Comparison of ENCODE assay signal across 1 cellular context in the genomic region with DNA sequence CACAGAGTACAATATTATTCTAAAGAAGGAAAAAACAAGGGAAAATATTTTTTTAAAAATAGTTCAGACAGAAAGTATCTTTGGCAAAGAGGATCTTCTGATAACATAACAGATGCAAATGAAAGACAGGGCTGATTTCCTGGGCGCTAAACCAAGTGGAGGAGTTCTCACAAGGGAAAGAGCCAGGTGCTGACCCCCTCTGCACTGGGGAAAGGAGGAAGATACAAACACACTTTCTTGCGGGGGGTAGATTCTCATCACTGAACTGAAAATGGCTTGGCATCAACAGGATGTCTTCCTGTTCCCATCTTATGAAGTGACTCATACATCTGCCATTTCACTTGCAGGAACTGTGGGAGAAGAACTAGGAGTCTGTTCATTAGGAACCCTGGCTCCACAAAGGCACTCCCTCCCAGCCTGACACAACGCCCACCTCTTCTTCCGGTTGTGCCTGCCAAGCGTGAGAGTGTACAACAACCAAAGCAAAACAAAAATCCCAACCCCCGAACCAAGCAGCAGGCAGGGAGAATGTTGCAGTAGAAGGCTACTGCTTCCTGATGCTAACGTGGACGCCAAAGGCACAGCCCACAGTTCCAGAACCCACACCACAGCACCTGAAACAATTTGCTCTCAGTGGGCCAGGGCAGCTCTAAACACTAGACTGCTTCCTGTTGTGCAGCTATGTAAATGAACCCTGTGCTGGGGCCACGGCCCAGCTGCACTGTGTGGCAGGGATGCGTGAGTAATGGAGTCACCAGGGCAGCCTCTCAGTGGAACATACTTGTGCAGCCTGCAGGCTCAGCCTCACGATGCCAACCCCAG.
TF ChIP-seq lines count a peak whose summit lies in the region.

No MANE protein-coding gene starts in this region.

TF ChIP-seq in K562, 482 proteins besides CTCF, POLR2A, EP300 and RAD21 (continued from another document and continues in another):
- TF ChIP-seq, protein P1, sequence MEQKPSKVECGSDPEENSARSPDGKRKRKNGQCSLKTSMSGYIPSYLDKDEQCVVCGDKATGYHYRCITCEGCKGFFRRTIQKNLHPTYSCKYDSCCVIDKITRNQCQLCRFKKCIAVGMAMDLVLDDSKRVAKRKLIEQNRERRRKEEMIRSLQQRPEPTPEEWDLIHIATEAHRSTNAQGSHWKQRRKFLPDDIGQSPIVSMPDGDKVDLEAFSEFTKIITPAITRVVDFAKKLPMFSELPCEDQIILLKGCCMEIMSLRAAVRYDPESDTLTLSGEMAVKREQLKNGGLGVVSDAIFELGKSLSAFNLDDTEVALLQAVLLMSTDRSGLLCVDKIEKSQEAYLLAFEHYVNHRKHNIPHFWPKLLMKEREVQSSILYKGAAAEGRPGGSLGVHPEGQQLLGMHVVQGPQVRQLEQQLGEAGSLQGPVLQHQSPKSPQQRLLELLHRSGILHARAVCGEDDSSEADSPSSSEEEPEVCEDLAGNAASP (IDR thresholded peaks at IDR 0.05), result no peak
- no peak for TF ChIP-seq C11orf30 (IDR thresholded peaks at IDR 0.05; ENCODE audit: low read depth)
- TF ChIP-seq, protein P2, sequence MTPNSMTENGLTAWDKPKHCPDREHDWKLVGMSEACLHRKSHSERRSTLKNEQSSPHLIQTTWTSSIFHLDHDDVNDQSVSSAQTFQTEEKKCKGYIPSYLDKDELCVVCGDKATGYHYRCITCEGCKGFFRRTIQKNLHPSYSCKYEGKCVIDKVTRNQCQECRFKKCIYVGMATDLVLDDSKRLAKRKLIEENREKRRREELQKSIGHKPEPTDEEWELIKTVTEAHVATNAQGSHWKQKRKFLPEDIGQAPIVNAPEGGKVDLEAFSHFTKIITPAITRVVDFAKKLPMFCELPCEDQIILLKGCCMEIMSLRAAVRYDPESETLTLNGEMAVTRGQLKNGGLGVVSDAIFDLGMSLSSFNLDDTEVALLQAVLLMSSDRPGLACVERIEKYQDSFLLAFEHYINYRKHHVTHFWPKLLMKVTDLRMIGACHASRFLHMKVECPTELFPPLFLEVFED (CRISPR knock-in tag; conservative IDR thresholded peaks at IDR 0.05), result no peak
- TF ChIP-seq SRF (CRISPR knock-in tag; IDR thresholded peaks at IDR 0.05), result no peak
- no peak for TF ChIP-seq ZNF311 (CRISPR knock-in tag; IDR thresholded peaks at IDR 0.05)
- TF ChIP-seq ATF1 (CRISPR knock-in tag; IDR thresholded peaks at IDR 0.05), result no peak
- TF ChIP-seq ATF1 (tag; IDR thresholded peaks at IDR 0.05), result no peak
- TF ChIP-seq KAT2B (IDR thresholded peaks at IDR 0.05; ENCODE audit: low read depth, low read length), result no peak
- no peak for TF ChIP-seq PTBP1 (IDR thresholded peaks at IDR 0.05; ENCODE audit: low read depth, low read length)
- no peak for TF ChIP-seq ZNF134 (CRISPR knock-in tag; conservative IDR thresholded peaks at IDR 0.05)
- no peak for TF ChIP-seq POLR3A (IDR thresholded peaks at IDR 0.05; ENCODE audit: borderline replicate concordance, extremely low read depth, insufficient read depth, insufficient read length)
- TF ChIP-seq GABPA (tag; conservative IDR thresholded peaks at IDR 0.05; ENCODE audit: low read depth), result peak; percentile 51
- TF ChIP-seq NR2C2 (CRISPR knock-in tag; IDR thresholded peaks at IDR 0.05), result no peak
- no peak for TF ChIP-seq NR2C2 (tag; IDR thresholded peaks at IDR 0.05)
- no peak for TF ChIP-seq ZNF175 (CRISPR knock-in tag; IDR thresholded peaks at IDR 0.05; ENCODE audit: low read depth)
- TF ChIP-seq, protein P3, sequence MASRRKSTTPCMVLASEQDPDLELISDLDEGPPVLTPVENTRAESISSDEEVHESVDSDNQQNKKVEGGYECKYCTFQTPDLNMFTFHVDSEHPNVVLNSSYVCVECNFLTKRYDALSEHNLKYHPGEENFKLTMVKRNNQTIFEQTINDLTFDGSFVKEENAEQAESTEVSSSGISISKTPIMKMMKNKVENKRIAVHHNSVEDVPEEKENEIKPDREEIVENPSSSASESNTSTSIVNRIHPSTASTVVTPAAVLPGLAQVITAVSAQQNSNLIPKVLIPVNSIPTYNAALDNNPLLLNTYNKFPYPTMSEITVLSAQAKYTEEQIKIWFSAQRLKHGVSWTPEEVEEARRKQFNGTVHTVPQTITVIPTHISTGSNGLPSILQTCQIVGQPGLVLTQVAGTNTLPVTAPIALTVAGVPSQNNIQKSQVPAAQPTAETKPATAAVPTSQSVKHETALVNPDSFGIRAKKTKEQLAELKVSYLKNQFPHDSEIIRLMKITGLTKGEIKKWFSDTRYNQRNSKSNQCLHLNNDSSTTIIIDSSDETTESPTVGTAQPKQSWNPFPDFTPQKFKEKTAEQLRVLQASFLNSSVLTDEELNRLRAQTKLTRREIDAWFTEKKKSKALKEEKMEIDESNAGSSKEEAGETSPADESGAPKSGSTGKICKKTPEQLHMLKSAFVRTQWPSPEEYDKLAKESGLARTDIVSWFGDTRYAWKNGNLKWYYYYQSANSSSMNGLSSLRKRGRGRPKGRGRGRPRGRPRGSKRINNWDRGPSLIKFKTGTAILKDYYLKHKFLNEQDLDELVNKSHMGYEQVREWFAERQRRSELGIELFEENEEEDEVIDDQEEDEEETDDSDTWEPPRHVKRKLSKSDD (conservative IDR thresholded peaks at IDR 0.05; ENCODE audit: low read length), result no peak
- TF ChIP-seq DMBX1 (CRISPR knock-in tag; IDR thresholded peaks at IDR 0.05; ENCODE audit: borderline replicate concordance), result peak; percentile 68; the same call in 1 of the 2 replicates
- TF ChIP-seq PTRF (tag; IDR thresholded peaks at IDR 0.05), result 0 out of 2 replicates have a peak, but pooled peaks have one; percentile 42
- no peak for TF ChIP-seq ERF (CRISPR knock-in tag; IDR thresholded peaks at IDR 0.05)
- no peak for TF ChIP-seq ZKSCAN3 (CRISPR knock-in tag; IDR thresholded peaks at IDR 0.05)
- 0 out of 2 replicates have a peak, but pooled peaks have one; percentile 28 for TF ChIP-seq ZEB2 (IDR thresholded peaks at IDR 0.05)
- no peak for TF ChIP-seq ZNF778 (CRISPR knock-in tag; IDR thresholded peaks at IDR 0.05)
- TF ChIP-seq, protein P4, sequence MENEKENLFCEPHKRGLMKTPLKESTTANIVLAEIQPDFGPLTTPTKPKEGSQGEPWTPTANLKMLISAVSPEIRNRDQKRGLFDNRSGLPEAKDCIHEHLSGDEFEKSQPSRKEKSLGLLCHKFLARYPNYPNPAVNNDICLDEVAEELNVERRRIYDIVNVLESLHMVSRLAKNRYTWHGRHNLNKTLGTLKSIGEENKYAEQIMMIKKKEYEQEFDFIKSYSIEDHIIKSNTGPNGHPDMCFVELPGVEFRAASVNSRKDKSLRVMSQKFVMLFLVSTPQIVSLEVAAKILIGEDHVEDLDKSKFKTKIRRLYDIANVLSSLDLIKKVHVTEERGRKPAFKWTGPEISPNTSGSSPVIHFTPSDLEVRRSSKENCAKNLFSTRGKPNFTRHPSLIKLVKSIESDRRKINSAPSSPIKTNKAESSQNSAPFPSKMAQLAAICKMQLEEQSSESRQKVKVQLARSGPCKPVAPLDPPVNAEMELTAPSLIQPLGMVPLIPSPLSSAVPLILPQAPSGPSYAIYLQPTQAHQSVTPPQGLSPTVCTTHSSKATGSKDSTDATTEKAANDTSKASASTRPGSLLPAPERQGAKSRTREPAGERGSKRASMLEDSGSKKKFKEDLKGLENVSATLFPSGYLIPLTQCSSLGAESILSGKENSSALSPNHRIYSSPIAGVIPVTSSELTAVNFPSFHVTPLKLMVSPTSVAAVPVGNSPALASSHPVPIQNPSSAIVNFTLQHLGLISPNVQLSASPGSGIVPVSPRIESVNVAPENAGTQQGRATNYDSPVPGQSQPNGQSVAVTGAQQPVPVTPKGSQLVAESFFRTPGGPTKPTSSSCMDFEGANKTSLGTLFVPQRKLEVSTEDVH (IDR thresholded peaks at IDR 0.05; ENCODE audit: low read depth, partially characterized antibody), result no peak
- TF ChIP-seq, protein P5, sequence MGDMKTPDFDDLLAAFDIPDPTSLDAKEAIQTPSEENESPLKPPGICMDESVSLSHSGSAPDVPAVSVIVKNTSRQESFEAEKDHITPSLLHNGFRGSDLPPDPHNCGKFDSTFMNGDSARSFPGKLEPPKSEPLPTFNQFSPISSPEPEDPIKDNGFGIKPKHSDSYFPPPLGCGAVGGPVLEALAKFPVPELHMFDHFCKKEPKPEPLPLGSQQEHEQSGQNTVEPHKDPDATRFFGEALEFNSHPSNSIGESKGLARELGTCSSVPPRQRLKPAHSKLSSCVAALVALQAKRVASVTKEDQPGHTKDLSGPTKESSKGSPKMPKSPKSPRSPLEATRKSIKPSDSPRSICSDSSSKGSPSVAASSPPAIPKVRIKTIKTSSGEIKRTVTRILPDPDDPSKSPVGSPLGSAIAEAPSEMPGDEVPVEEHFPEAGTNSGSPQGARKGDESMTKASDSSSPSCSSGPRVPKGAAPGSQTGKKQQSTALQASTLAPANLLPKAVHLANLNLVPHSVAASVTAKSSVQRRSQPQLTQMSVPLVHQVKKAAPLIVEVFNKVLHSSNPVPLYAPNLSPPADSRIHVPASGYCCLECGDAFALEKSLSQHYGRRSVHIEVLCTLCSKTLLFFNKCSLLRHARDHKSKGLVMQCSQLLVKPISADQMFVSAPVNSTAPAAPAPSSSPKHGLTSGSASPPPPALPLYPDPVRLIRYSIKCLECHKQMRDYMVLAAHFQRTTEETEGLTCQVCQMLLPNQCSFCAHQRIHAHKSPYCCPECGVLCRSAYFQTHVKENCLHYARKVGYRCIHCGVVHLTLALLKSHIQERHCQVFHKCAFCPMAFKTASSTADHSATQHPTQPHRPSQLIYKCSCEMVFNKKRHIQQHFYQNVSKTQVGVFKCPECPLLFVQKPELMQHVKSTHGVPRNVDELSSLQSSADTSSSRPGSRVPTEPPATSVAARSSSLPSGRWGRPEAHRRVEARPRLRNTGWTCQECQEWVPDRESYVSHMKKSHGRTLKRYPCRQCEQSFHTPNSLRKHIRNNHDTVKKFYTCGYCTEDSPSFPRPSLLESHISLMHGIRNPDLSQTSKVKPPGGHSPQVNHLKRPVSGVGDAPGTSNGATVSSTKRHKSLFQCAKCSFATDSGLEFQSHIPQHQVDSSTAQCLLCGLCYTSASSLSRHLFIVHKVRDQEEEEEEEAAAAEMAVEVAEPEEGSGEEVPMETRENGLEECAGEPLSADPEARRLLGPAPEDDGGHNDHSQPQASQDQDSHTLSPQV (IDR thresholded peaks at IDR 0.05), result peak; percentile 82
- no peak for TF ChIP-seq HMG20A (CRISPR knock-in tag; conservative IDR thresholded peaks at IDR 0.05)
- TF ChIP-seq, protein P6, sequence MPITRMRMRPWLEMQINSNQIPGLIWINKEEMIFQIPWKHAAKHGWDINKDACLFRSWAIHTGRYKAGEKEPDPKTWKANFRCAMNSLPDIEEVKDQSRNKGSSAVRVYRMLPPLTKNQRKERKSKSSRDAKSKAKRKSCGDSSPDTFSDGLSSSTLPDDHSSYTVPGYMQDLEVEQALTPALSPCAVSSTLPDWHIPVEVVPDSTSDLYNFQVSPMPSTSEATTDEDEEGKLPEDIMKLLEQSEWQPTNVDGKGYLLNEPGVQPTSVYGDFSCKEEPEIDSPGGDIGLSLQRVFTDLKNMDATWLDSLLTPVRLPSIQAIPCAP (CRISPR knock-in tag; IDR thresholded peaks at IDR 0.05; ENCODE audit: borderline replicate concordance), result no peak
- TF ChIP-seq NEUROD1 (IDR thresholded peaks at IDR 0.05; ENCODE audit: borderline replicate concordance, low read depth, low read length, partially characterized antibody), result no peak
- no peak for TF ChIP-seq ZNF445 (CRISPR knock-in tag; IDR thresholded peaks at IDR 0.05; ENCODE audit: low read depth)
- no peak for TF ChIP-seq ZNF830 (CRISPR knock-in tag; IDR thresholded peaks at IDR 0.05)
- TF ChIP-seq, protein P7, sequence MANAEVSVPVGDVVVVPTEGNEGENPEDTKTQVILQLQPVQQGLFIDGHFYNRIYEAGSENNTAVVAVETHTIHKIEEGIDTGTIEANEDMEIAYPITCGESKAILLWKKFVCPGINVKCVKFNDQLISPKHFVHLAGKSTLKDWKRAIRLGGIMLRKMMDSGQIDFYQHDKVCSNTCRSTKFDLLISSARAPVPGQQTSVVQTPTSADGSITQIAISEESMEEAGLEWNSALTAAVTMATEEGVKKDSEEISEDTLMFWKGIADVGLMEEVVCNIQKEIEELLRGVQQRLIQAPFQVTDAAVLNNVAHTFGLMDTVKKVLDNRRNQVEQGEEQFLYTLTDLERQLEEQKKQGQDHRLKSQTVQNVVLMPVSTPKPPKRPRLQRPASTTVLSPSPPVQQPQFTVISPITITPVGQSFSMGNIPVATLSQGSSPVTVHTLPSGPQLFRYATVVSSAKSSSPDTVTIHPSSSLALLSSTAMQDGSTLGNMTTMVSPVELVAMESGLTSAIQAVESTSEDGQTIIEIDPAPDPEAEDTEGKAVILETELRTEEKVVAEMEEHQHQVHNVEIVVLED (CRISPR knock-in tag; IDR thresholded peaks at IDR 0.05), result no peak
- TF ChIP-seq NR4A1 (CRISPR knock-in tag; IDR thresholded peaks at IDR 0.05), result no peak
- TF ChIP-seq NR4A1 (tag; IDR thresholded peaks at IDR 0.05), result peak; percentile 79
- TF ChIP-seq SMARCA5 (IDR thresholded peaks at IDR 0.05), result no peak
- TF ChIP-seq FOSL1 (tag; conservative IDR thresholded peaks at IDR 0.05), result peak; percentile 52; the same call in 1 of the 2 replicates
- no peak for TF ChIP-seq NFRKB (IDR thresholded peaks at IDR 0.05; ENCODE audit: low read depth)
- TF ChIP-seq, protein P8, sequence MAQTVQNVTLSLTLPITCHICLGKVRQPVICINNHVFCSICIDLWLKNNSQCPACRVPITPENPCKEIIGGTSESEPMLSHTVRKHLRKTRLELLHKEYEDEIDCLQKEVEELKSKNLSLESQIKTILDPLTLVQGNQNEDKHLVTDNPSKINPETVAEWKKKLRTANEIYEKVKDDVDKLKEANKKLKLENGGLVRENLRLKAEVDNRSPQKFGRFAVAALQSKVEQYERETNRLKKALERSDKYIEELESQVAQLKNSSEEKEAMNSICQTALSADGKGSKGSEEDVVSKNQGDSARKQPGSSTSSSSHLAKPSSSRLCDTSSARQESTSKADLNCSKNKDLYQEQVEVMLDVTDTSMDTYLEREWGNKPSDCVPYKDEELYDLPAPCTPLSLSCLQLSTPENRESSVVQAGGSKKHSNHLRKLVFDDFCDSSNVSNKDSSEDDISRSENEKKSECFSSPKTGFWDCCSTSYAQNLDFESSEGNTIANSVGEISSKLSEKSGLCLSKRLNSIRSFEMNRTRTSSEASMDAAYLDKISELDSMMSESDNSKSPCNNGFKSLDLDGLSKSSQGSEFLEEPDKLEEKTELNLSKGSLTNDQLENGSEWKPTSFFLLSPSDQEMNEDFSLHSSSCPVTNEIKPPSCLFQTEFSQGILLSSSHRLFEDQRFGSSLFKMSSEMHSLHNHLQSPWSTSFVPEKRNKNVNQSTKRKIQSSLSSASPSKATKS (CRISPR knock-in tag; IDR thresholded peaks at IDR 0.05), result no peak
- TF ChIP-seq, protein P9, sequence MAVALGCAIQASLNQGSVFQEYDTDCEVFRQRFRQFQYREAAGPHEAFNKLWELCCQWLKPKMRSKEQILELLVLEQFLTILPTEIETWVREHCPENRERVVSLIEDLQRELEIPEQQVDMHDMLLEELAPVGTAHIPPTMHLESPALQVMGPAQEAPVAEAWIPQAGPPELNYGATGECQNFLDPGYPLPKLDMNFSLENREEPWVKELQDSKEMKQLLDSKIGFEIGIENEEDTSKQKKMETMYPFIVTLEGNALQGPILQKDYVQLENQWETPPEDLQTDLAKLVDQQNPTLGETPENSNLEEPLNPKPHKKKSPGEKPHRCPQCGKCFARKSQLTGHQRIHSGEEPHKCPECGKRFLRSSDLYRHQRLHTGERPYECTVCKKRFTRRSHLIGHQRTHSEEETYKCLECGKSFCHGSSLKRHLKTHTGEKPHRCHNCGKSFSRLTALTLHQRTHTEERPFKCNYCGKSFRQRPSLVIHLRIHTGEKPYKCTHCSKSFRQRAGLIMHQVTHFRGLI (CRISPR knock-in tag; IDR thresholded peaks at IDR 0.05), result no peak
